Comparison of ENCODE assay signal across 32 cellular contexts in genomic region chr5:154422298-154422697, GRCh38. TPM values are rescaled to one million over a fixed set of nuclear protein-coding genes. Genes with fewer than 3 reads are reported as not detected.
"Had no signal": no experiment of that assay in that cellular context is flagged by ENCODE, and none has a peak within 500 bp of the region (broad histone marks: within the 10 kb centered on the region; RNA-seq: fewer than 3 reads in every experiment).

No MANE protein-coding gene starts in this region.

- H3K9me3 Mint-ChIP-seq: type B pancreatic cell had no signal

- DNase-seq: effector memory CD4-positive, alpha-beta T cell; foreskin keratinocyte; heart left ventricle; kidney; stimulated activated CD4-positive, alpha-beta T cell treated with anti-CD3 and anti-CD28 coated beads, Interleukin-1b, Interleukin-23, amount 100 ng/mL, for 48 hours; stimulated activated CD4-positive, alpha-beta T cell treated with anti-CD3 and anti-CD28 coated beads, Interleukin-4, amount 100 ng/mL, for 1 hour; stimulated activated naive CD4-positive, alpha-beta T cell treated with Interleukin-2 at 50 U/mL for 16 hours; stomach; testis; tibial artery had no signal

- H3K4me3 Mint-ChIP-seq: memory B cell, nephron, neural progenitor cell, type B pancreatic cell had no signal

- ATAC-seq: foreskin keratinocyte, gastroesophageal sphincter, left lobe of liver, sciatic nerve had no signal

- H3K4me1 ChIP-seq: esophagus muscularis mucosa, foreskin keratinocyte, gastroesophageal sphincter, heart left ventricle, neural progenitor cell, parathyroid adenoma, tibial artery had no signal

- H3K4me1 Mint-ChIP-seq: memory B cell, nephron, neural progenitor cell had no signal

- H3K27ac ChIP-seq: coronary artery, esophagus muscularis mucosa, foreskin keratinocyte, gastroesophageal sphincter, heart left ventricle, hepatocyte, neural progenitor cell, parathyroid adenoma, stomach, testis, tibial artery had no signal

- FAIRE-seq: kidney had no signal

- H3K9me3 ChIP-seq: esophagus muscularis mucosa, gastroesophageal sphincter, stomach, testis, tibial artery had no signal

- H3K4me2 ChIP-seq: hepatocyte, neural progenitor cell, smooth muscle cell had no signal

- H3K27ac Mint-ChIP-seq: memory B cell, nephron, neural progenitor cell, progenitor cell of endocrine pancreas, type B pancreatic cell had no signal

- H3K4me3 ChIP-seq: coronary artery, esophagus muscularis mucosa, gastroesophageal sphincter, heart left ventricle, hepatocyte, lung, neural progenitor cell, smooth muscle cell, stomach, testis, tibial artery had no signal

RNA-seq across cellular contexts. Expression of gene HAND1, which starts 55.7 kb away (rescaled TPM):
- total RNA-seq: dermis blood vessel endothelial cell, endothelial cell of umbilical vein, epithelial cell of proximal tubule, esophagus muscularis mucosa, fibroblast of lung, foreskin keratinocyte, gastroesophageal sphincter, kidney, left lobe of liver, liver, mononuclear cell, osteoblast, sciatic nerve, subcutaneous adipose tissue, testis had no signal
- polyA plus RNA-seq: endothelial cell of umbilical vein, fibroblast of lung, liver, stomach had no signal
